ENCODE assay signal across 8 cellular contexts in the genomic region with DNA sequence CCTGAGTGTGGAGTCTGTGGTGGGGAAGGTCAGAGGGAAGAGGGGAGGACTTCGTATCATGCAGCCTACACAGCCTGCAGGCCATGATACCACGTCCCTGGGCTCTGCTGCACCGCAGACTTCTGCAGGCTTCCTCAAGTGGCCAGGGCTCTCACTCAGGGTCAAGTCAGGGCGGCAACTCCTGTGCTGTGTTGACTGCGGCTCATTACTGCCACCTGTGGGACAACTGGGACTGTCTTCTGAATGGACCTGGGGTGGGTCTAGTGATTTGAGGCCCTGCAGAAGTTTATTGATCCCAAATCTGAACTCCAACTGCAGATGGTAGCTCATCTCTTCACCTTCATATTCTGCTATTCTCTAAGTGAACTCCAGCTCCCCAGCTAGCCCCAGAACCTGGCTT.
A peak's percentile ranks its signal among the peaks of the same experiment; 100 is the strongest.
DNase-seq lines count a peak whose midpoint lies in the region; ATAC-seq, FAIRE-seq and TF ChIP-seq lines count a peak whose summit lies in the region.

No MANE protein-coding gene starts in this region.

- H3K4me3 ChIP-seq in fibroblast of mammary gland (ENCODE audit: control insufficient read depth, low read depth, low read length): no peak overlapping the region
- H3K4me3 ChIP-seq in small intestine (ENCODE audit: low read depth in 1 of 2, low read length in 2 of 2): no peak overlapping the region
- H3K4me3 ChIP-seq in prostate gland: no peak overlapping the region

- H3K27ac ChIP-seq in C4-2B: peak overlapping the region; percentile 38; the same call in 1 of the 2 replicates
- peak overlapping the region; percentile 83 for H3K27ac ChIP-seq in VCaP
- no peak overlapping the region for H3K27ac ChIP-seq in small intestine (ENCODE audit: low read depth in 1 of 2, low read length in 1 of 2)
- H3K27ac ChIP-seq in prostate gland: no peak overlapping the region

- intact Hi-C loops in prostate gland (cut with DNase I): no loop called here

- no peaks in the 10 kb centered on the region for H3K9me3 ChIP-seq in small intestine (ENCODE audit: control insufficient read depth, low read depth)
- no peaks in the 10 kb centered on the region for H3K9me3 ChIP-seq in prostate gland

- FAIRE-seq in GM19239 (lab: Jason Lieb, UNC) (peak; percentile 83), small intestine (lab: Jason Lieb, UNC) (no peak)

- no peak for TF ChIP-seq POLR2A in prostate gland (IDR thresholded peaks at IDR 0.05)

- no peaks in the 10 kb centered on the region for H3K27me3 ChIP-seq in small intestine (ENCODE audit: control insufficient read depth in 2 of 2, insufficient read depth in 2 of 2, low read length in 2 of 2)
- no peaks in the 10 kb centered on the region for H3K27me3 ChIP-seq in prostate gland (replicated peaks; ENCODE audit: insufficient read depth)

- H3K36me3 ChIP-seq in small intestine (ENCODE audit: control insufficient read depth in 2 of 2, insufficient read depth in 2 of 2, low read length in 2 of 2): no peaks in the 10 kb centered on the region
- H3K36me3 ChIP-seq in prostate gland: no peaks in the 10 kb centered on the region

- peak; percentile 34 for TF ChIP-seq CTCF in C4-2B (conservative IDR thresholded peaks at IDR 0.05)
- no peak for TF ChIP-seq CTCF in VCaP (conservative IDR thresholded peaks at IDR 0.05)
- TF ChIP-seq CTCF in fibroblast of mammary gland (conservative IDR thresholded peaks at IDR 0.05; ENCODE audit: control insufficient read depth, insufficient read depth, low read depth, low read length): peak; percentile 46
- TF ChIP-seq CTCF in prostate gland (IDR thresholded peaks at IDR 0.05): no peak

- WGBS in small intestine, 3 donors: 71 to 84% (median 77%) methylated on average over 5 of the region's 5 CpGs
- WGBS in prostate gland: 97% methylated on average over 5 of the region's 5 CpGs

- DNase-seq in GM19239 (ENCODE audit: insufficient read length, low spot score) (peak; percentile 48), fibroblast of mammary gland (ENCODE audit: low read depth) (peak; percentile 57), small intestine (peak; percentile 42), prostate gland (ENCODE audit: low spot score) (no peak), NCI-H345 treated with DMSO at 0.1 percent for 48 hours (lab: John Stamatoyannopoulos, UW; ENCODE audit: unreplicated experiment) (no peak)

- H3K4me1 ChIP-seq in small intestine (ENCODE audit: control insufficient read depth in 2 of 2, insufficient read depth in 1 of 2, low read depth in 1 of 2, low read length in 1 of 2) (no peaks in the 10 kb centered on the region), prostate gland (replicated peaks) (no peaks in the 10 kb centered on the region)

- peak; percentile 79 for ATAC-seq in HG03520 (IDR thresholded peaks at IDR 0.05; ENCODE audit: unreplicated experiment)

Comparison
In these comparisons a context has a peak if more than half of its experiments do, and no peak if none do; other contexts are left out.
1. H3K27ac ChIP-seq: peak in C4-2B (single experiment) and VCaP (single experiment); none in small intestine (0 of 2) and prostate gland (0 of 2).
2. CTCF ChIP-seq: peak in C4-2B (single experiment) and fibroblast of mammary gland (single experiment); none in VCaP (single experiment) and prostate gland (0 of 4).
3. DNase-seq: peak in GM19239 (single experiment), fibroblast of mammary gland (single experiment) and small intestine (single experiment); none in prostate gland (single experiment) and NCI-H345 treated with DMSO at 0.1 percent for 48 hours (single experiment).